ENCODE assay signal across 8 cellular contexts in genomic region chr4:112075129-112075753, GRCh38.
DNase-seq lines count a peak whose midpoint lies in the region; ATAC-seq, FAIRE-seq and TF ChIP-seq lines count a peak whose summit lies in the region.

No MANE protein-coding gene starts in this region.

- FAIRE-seq in astrocyte (lab: Jason Lieb, UNC) (peak; percentile 62), kidney (lab: Jason Lieb, UNC) (no peak)

- no peak for TF ChIP-seq EP300 in tibial nerve (IDR thresholded peaks at IDR 0.05)

- intact Hi-C loops in kidney (cut with DNase I): no loop called here

- TF ChIP-seq POLR2A in tibial nerve (IDR thresholded peaks at IDR 0.05): no peak

- no peak overlapping the region for H3K4me3 Mint-ChIP-seq in astrocyte (ENCODE audit: unreplicated experiment)

- DNase-seq in DMS53 treated with DMSO at 0.1 percent for 48 hours (lab: John Stamatoyannopoulos, UW; ENCODE audit: unreplicated experiment) (peak; percentile 37), NCI-H82 treated with DMSO at 0.1 percent for 48 hours (lab: John Stamatoyannopoulos, UW; ENCODE audit: unreplicated experiment) (peak; percentile 15), astrocyte (ENCODE audit: low read depth) (peak; percentile 32), kidney (no peak), tibial nerve (ENCODE audit: low spot score in 2 of 2) (peak in 1 of 2 donors; percentile 20), epidermal melanocyte (ENCODE audit: insufficient read length, low spot score) (no peak)

- H3K27me3 ChIP-seq in astrocyte (ENCODE audit: insufficient read depth, low read length): no peaks in the 10 kb centered on the region
- H3K27me3 ChIP-seq in tibial nerve: no peaks in the 10 kb centered on the region

- H3K9me3 Mint-ChIP-seq in astrocyte (ENCODE audit: unreplicated experiment): peaks cover 5% of the 10 kb centered on the region

- no peaks in the 10 kb centered on the region for H3K36me3 ChIP-seq in astrocyte (ENCODE audit: insufficient read depth, low read length)
- no peaks in the 10 kb centered on the region for H3K36me3 ChIP-seq in kidney (ENCODE audit: control insufficient read depth in 1 of 2, insufficient read depth in 2 of 2, low read length in 2 of 2)
- H3K36me3 ChIP-seq in tibial nerve: no peaks in the 10 kb centered on the region

- peak; percentile 63 for ATAC-seq in GM19025 (IDR thresholded peaks at IDR 0.05; ENCODE audit: low read depth, unreplicated experiment)
- peak; percentile 75 for ATAC-seq in HG03175 (IDR thresholded peaks at IDR 0.05; ENCODE audit: unreplicated experiment)

- 49 to 53% methylated on average over 4 of the region's 4 CpGs for WGBS in tibial nerve, 2 donors

- no peak overlapping the region for H3K27ac ChIP-seq in astrocyte (ENCODE audit: low read depth, low read length)
- H3K27ac ChIP-seq in kidney (ENCODE audit: low read depth in 2 of 2, low read length in 2 of 2): no peak overlapping the region
- no peak overlapping the region for H3K27ac ChIP-seq in tibial nerve

- H3K4me3 ChIP-seq in astrocyte (ENCODE audit: insufficient read depth, low read depth, low read length) (no peak overlapping the region), kidney (ENCODE audit: low read length in 2 of 2) (no peak overlapping the region), tibial nerve (no peak overlapping the region)

- H3K4me1 ChIP-seq in astrocyte (ENCODE audit: insufficient read depth, low read length) (no peaks in the 10 kb centered on the region), kidney (ENCODE audit: control insufficient read depth in 1 of 2, insufficient read depth in 1 of 2, low read depth in 1 of 2, low read length in 2 of 2) (no peaks in the 10 kb centered on the region), tibial nerve (no peaks in the 10 kb centered on the region)

- no peak overlapping the region for H3K4me2 ChIP-seq in astrocyte (ENCODE audit: low read length)

- H3K9me3 ChIP-seq in astrocyte (ENCODE audit: insufficient read depth, low read depth, low read length): no peaks in the 10 kb centered on the region
- H3K9me3 ChIP-seq in kidney (ENCODE audit: control insufficient read depth in 1 of 2, low read length in 2 of 2): no peaks in the 10 kb centered on the region
- H3K9me3 ChIP-seq in tibial nerve: peaks cover 0 to 9% (median 0%) of the 10 kb centered on the region in 4 donors

- no peak overlapping the region for H2AFZ ChIP-seq in astrocyte (ENCODE audit: low read depth, low read length)

- H3K9ac ChIP-seq in astrocyte (ENCODE audit: low read length) (no peak overlapping the region), kidney (ENCODE audit: low read length in 2 of 2) (no peak overlapping the region)

- no peaks in the 10 kb centered on the region for H3K4me1 Mint-ChIP-seq in astrocyte (ENCODE audit: low read depth, unreplicated experiment)

- H4K20me1 ChIP-seq in astrocyte (ENCODE audit: insufficient read depth, low read length): no peaks in the 10 kb centered on the region

- no peaks in the 10 kb centered on the region for H3K27me3 Mint-ChIP-seq in astrocyte (ENCODE audit: low read depth, unreplicated experiment)

- no peaks in the 10 kb centered on the region for H3K36me3 Mint-ChIP-seq in astrocyte (ENCODE audit: low read depth, unreplicated experiment)

- no peak overlapping the region for H3K27ac Mint-ChIP-seq in astrocyte (ENCODE audit: unreplicated experiment)

- TF ChIP-seq CTCF in astrocyte (IDR thresholded peaks at IDR 0.05; ENCODE audit: insufficient read depth, low read depth, low read length): peak; percentile 85
- TF ChIP-seq CTCF in kidney (IDR thresholded peaks at IDR 0.05; ENCODE audit: borderline replicate concordance, extremely low read depth, insufficient read depth): peak; percentile 47
- TF ChIP-seq CTCF in tibial nerve (IDR thresholded peaks at IDR 0.05): peak in 4 of 5 experiments; percentile 19 to 53 (median 33)

- no peaks in the 10 kb centered on the region for H3K79me2 ChIP-seq in astrocyte (ENCODE audit: insufficient read depth, low read length)

Comparison
In these comparisons a context has a peak if more than half of its experiments do, and no peak if none do; other contexts are left out.
1. DNase-seq: peak in DMS53 treated with DMSO at 0.1 percent for 48 hours (single experiment), NCI-H82 treated with DMSO at 0.1 percent for 48 hours (single experiment) and astrocyte (single experiment); none in kidney (single experiment) and epidermal melanocyte (single experiment).
2. CTCF ChIP-seq: peak in every context shown above with its lines; median percentile 85 in astrocyte; 47 in kidney; 33 in tibial nerve.